ENCODE assay signal across 8 cellular contexts in the genomic region with DNA sequence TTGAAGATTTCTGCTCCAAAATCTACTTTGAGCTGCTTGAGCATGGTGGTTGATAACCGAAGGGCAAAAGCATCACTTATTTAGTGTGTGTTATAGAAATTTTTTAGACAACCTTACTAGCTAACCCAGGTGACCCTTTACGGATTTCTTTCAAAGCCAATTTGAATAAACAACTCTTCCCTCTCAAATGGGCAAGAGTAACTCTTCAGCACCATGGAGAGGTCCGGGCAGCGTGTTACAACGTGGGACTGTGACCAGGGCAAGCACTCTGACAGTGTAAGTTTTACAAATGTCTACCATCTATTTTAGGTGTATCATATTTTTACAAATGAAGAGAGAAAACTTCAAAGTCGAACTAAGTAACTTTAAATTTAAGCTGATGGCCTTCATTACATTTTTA.
DNase-seq lines count a peak whose midpoint lies in the region; ATAC-seq and TF ChIP-seq lines count a peak whose summit lies in the region.

No MANE protein-coding gene starts in this region.

- H3K9me3 Mint-ChIP-seq in effector memory CD8-positive, alpha-beta T cell, result peaks cover 0 to 2% of the 10 kb centered on the region in 2 donors

- H3K4me3 ChIP-seq in Jurkat, Clone E6-1 (ENCODE audit: low read length), result no peak overlapping the region
- no peak overlapping the region for H3K4me3 ChIP-seq in astrocyte of the cerebellum (ENCODE audit: low read depth, low read length)

- H3K4me3 Mint-ChIP-seq in effector memory CD8-positive, alpha-beta T cell, result no peak overlapping the region

- in situ Hi-C loops in astrocyte of the cerebellum (cut with HindIII; ENCODE audit: low sequenced_read_pairs), result loop anchor here (25.0 kb wide), 1 partner anchor 314 kb away; no protein-coding TSS in a partner anchor

- no peak overlapping the region for H3K27ac Mint-ChIP-seq in effector memory CD8-positive, alpha-beta T cell

- TF ChIP-seq CTCF in astrocyte of the cerebellum (IDR thresholded peaks at IDR 0.05; ENCODE audit: low read depth, low read length, missing control alignments), result no peak

- H3K27me3 Mint-ChIP-seq in effector memory CD8-positive, alpha-beta T cell, result no peaks in the 10 kb centered on the region

- DNase-seq in Daoy (ENCODE audit: low read depth) (peak; percentile 19), astrocyte of the cerebellum (ENCODE audit: low read depth) (peak; percentile 48), left lobe of liver (ENCODE audit: low spot score) (peak; percentile 49), NCI-H1092 (lab: John Stamatoyannopoulos, UW) (no peak)
- DNase-seq in Jurkat, Clone E6-1 (ENCODE audit: low read depth, low spot score), result peak; percentile 33
- DNase-seq in effector memory CD8-positive, alpha-beta T cell, result no peak

- H3K4me1 Mint-ChIP-seq in effector memory CD8-positive, alpha-beta T cell (ENCODE audit: low read depth in 2 of 2), result no peaks in the 10 kb centered on the region

- ATAC-seq in left lobe of liver (peak; percentile 85), HG03571 (IDR thresholded peaks at IDR 0.05; ENCODE audit: unreplicated experiment) (no peak), GM18873 (IDR thresholded peaks at IDR 0.05; ENCODE audit: low FRiP score, unreplicated experiment) (no peak)
- no peak for ATAC-seq in effector memory CD8-positive, alpha-beta T cell (replicated peaks)

- H3K36me3 Mint-ChIP-seq in effector memory CD8-positive, alpha-beta T cell (ENCODE audit: insufficient read depth), result no peaks in the 10 kb centered on the region

Comparison
In these comparisons a context has a peak if more than half of its experiments do, and no peak if none do; other contexts are left out.
1. DNase-seq: peak in Daoy (single experiment), Jurkat, Clone E6-1 (single experiment), astrocyte of the cerebellum (single experiment) and left lobe of liver (single experiment); none in NCI-H1092 (single experiment) and effector memory CD8-positive, alpha-beta T cell (0 of 3).